31 cellular contexts compared by ENCODE assay signal in genomic region chr7:845091-845490, GRCh38.
"Had no signal": no experiment of that assay in that cellular context is flagged by ENCODE, and none has a peak within 500 bp of the region (broad histone marks: within the 10 kb centered on the region; RNA-seq: fewer than 3 reads in every experiment).

No MANE protein-coding gene starts in this region.

- DNase-seq: activated CD4-positive, alpha-beta T cell treated with anti-CD3 and anti-CD28 coated beads for 4 hours; activated CD4-positive, alpha-beta T cell treated with anti-CD3 and anti-CD28 coated beads, Interleukin-2, amount 50 U/mL, for 4 hours; activated CD8-positive, alpha-beta memory T cell treated with anti-CD3 and anti-CD28 coated beads for 24 hours; activated effector memory CD4-positive, alpha-beta T cell treated with Interleukin-2 at 50 U/mL for 16 hours; activated naive CD4-positive, alpha-beta T cell treated with Interleukin-2 at 50 U/mL for 16 hours; aorta; brain microvascular endothelial cell; endodermal cell; esophagus squamous epithelium; foreskin melanocyte; kidney; left colon; mammary epithelial cell; ovary; retina; small intestine; stimulated activated CD4-positive, alpha-beta T cell treated with anti-CD3 and anti-CD28 coated beads, Interleukin-4, amount 100 ng/mL, for 24 hours; substantia nigra; T-helper 1 cell; thyroid gland had no signal

- H3K36me3 ChIP-seq: neutrophil, ovary had no signal

- H3K4me2 ChIP-seq: hepatocyte had no signal

- H3K27ac Mint-ChIP-seq: activated naive CD8-positive, alpha-beta T cell; endodermal cell; nephron; stimulated activated effector memory CD8-positive, alpha-beta T cell treated with anti-CD3 and anti-CD28 coated beads, Interleukin-12 subunit alpha, Interleukin-12 subunit beta, amount 100 ng/mL, for 72 hours; stimulated activated naive CD8-positive, alpha-beta T cell treated with anti-CD3 and anti-CD28 coated beads, Interleukin-15, Interleukin-2, amounts not matched to agents 100 ng/mL and 50 ng/mL, for 24 hours had no signal

- FAIRE-seq: kidney, small intestine had no signal

- H3K9me3 ChIP-seq: esophagus squamous epithelium, neutrophil, ovary, prostate gland, thyroid gland, upper lobe of left lung, vagina had no signal

- H3K27ac ChIP-seq: brain microvascular endothelial cell, coronary artery, hepatocyte, neutrophil, ovary, prostate gland, thyroid gland, upper lobe of left lung, vagina had no signal

- H3K4me3 ChIP-seq: coronary artery, esophagus squamous epithelium, hepatocyte, ovary, prostate gland, thyroid gland, upper lobe of left lung, vagina had no signal

- H3K4me1 ChIP-seq: prostate gland, thyroid gland, upper lobe of left lung had no signal

- H3K4me3 Mint-ChIP-seq: activated naive CD8-positive, alpha-beta T cell; endodermal cell; nephron; stimulated activated effector memory CD8-positive, alpha-beta T cell treated with anti-CD3 and anti-CD28 coated beads, Interleukin-12 subunit alpha, Interleukin-12 subunit beta, amount 100 ng/mL, for 72 hours; stimulated activated naive CD8-positive, alpha-beta T cell treated with anti-CD3 and anti-CD28 coated beads, Interleukin-15, Interleukin-2, amounts not matched to agents 100 ng/mL and 50 ng/mL, for 24 hours had no signal

- H3K27me3 Mint-ChIP-seq: activated naive CD8-positive, alpha-beta T cell; stimulated activated naive CD8-positive, alpha-beta T cell treated with anti-CD3 and anti-CD28 coated beads, Interleukin-15, Interleukin-2, amounts not matched to agents 100 ng/mL and 50 ng/mL, for 24 hours had no signal

- H3K9me3 Mint-ChIP-seq: stimulated activated effector memory CD8-positive, alpha-beta T cell treated with anti-CD3 and anti-CD28 coated beads, Interleukin-12 subunit alpha, Interleukin-12 subunit beta, amount 100 ng/mL, for 72 hours; stimulated activated naive CD8-positive, alpha-beta T cell treated with anti-CD3 and anti-CD28 coated beads, Interleukin-15, Interleukin-2, amounts not matched to agents 100 ng/mL and 50 ng/mL, for 24 hours had no signal

- H3K4me1 Mint-ChIP-seq: endodermal cell; nephron; stimulated activated effector memory CD8-positive, alpha-beta T cell treated with anti-CD3 and anti-CD28 coated beads, Interleukin-12 subunit alpha, Interleukin-12 subunit beta, amount 100 ng/mL, for 72 hours had no signal

- H3K27me3 ChIP-seq: brain microvascular endothelial cell, esophagus squamous epithelium, hepatocyte, neutrophil, ovary, thyroid gland, upper lobe of left lung, vagina had no signal

- ATAC-seq: left colon; sciatic nerve; stimulated activated effector memory CD8-positive, alpha-beta T cell treated with anti-CD3 and anti-CD28 coated beads, Interleukin-12 subunit alpha, Interleukin-12 subunit beta, amount 100 ng/mL, for 72 hours had no signal

- H2AFZ ChIP-seq: hepatocyte had no signal
